In the genomic region with DNA sequence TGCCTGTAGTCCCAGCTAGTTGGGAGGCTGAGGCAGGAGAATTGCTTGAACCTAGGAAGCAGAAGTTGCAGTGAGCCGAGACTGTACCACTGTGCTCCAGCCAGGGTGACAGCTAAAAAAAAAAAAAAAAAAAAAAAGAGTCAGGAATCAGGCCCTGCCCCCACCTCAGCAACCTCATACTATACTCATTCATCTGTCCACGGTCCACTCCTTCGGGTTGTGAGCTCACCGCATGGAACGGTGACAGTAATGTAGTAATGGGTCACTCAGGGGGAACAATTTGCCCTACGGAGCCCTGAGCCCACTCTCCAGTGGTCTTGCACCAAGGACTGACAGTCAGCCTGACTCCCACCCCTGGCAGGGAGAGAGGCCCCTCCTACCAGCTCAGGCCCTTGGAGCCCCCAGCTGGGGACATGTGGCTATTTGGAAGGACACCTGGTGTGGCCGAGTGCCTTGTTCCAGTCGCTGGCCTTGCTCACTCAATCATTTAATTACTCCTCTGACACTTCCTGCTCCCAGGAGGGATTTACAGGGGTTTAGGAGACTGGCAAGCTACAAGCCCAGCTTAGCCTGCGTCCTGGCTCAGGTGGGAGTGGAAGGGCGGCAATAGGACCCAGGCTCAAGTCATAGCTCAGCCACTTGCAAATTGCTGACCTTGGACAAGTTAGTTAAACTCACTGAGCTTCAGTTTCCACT, we compare ENCODE assay signal across 39 cellular contexts. TPM values are rescaled to one million over a fixed set of nuclear protein-coding genes. Genes with fewer than 3 reads are reported as not detected.
A peak's percentile ranks its signal among the peaks of the same experiment; 100 is the strongest.
DNase-seq lines count a peak whose midpoint lies in the region; ATAC-seq, FAIRE-seq and TF ChIP-seq lines count a peak whose summit lies in the region.
"Had no signal": no experiment of that assay in that cellular context is flagged by ENCODE, and none has a peak within 500 bp of the region (broad histone marks: within the 10 kb centered on the region; RNA-seq: fewer than 3 reads in every experiment).

No MANE protein-coding gene starts in this region.

- no peak overlapping the region for H3K27ac Mint-ChIP-seq in glutamatergic neuron (ENCODE audit: unreplicated experiment)
- H3K27ac Mint-ChIP-seq: activated CD8-positive, alpha-beta memory T cell treated with anti-CD3 and anti-CD28 coated beads, Interleukin-2, amount 10 ng/mL, durations not matched to agents 7 days and 5 days; CD4-positive, alpha-beta memory T cell; memory B cell; T-helper 17 cell had no signal

- H3K9me3 Mint-ChIP-seq in glutamatergic neuron (ENCODE audit: unreplicated experiment): peaks cover 6% of the 10 kb centered on the region
- H3K9me3 Mint-ChIP-seq: activated T-cell treated with anti-CD3 and anti-CD28 coated beads, Interleukin-2, amount 50 U/mL, for 4 hours; CD4-positive, alpha-beta memory T cell; memory B cell; neural crest cell had no signal

- H3K9me3 ChIP-seq in HEK293 (ENCODE audit: control insufficient read depth, insufficient read depth, low read depth, low read length) (no peaks in the 10 kb centered on the region), right atrium auricular region (no peaks in the 10 kb centered on the region)
- H3K9me3 ChIP-seq: esophagus squamous epithelium, HAP-1, SK-N-SH, stomach had no signal

- in situ Hi-C loops in ACHN (cut with HindIII; ENCODE audit: low pct_ligation_motif_present, low pct_unique_long_range_greater_than_20kb, low sequenced_read_pairs): no loop called here

- DNase-seq in ACHN (peak; percentile 6), RCC 7860 (ENCODE audit: low spot score) (peak; percentile 5), glutamatergic neuron (peak; percentile 71), SKM-1 treated with dmso at 0.1 percent for 144 hours (lab: John Stamatoyannopoulos, UW; ENCODE audit: unreplicated experiment) (no peak), right atrium auricular region (ENCODE audit: low spot score) (no peak)
- DNase-seq: activated CD4-positive, alpha-beta T cell treated with anti-CD3 and anti-CD28 coated beads, Interleukin-2, amount 50 U/mL, for 4 hours; activated CD8-positive, alpha-beta memory T cell treated with anti-CD3 and anti-CD28 coated beads, Interleukin-2, amount 10 ng/mL, durations not matched to agents 7 days and 5 days; activated naive CD4-positive, alpha-beta T cell treated with Interleukin-2 at 50 U/mL for 16 hours; activated T-cell treated with anti-CD3 and anti-CD28 coated beads, Interleukin-2, amount 50 U/mL, for 4 hours; AML-193; CD4-positive, alpha-beta memory T cell; dermis blood vessel endothelial cell; DMS 273 treated with DMSO at 0.1 percent for 48 hours; esophagus squamous epithelium; foreskin melanocyte; left cardiac atrium; MV-4-11; NCI-H1694 treated with DMSO at 0.1 percent for 48 hours; NCI-H446; NK-92 treated with Interleukin-12 subunit alpha and Interleukin-12 subunit beta, amount 100 ng/mL, for 24 hours; PC-3; SK-N-SH; stimulated activated CD4-positive, alpha-beta T cell treated with anti-CD3 and anti-CD28 coated beads, Interleukin-4, amount 100 ng/mL, for 1 hour; stomach; T-helper 17 cell had no signal

- FAIRE-seq in RCC 7860 (lab: Jason Lieb, UNC): no peak
- FAIRE-seq: A204.1, endometrium, GM12891, HepG2, TTC549 had no signal

- H3K4me1 ChIP-seq in HEK293 (ENCODE audit: control insufficient read depth, insufficient read depth, low read length): no peaks in the 10 kb centered on the region
- no peaks in the 10 kb centered on the region for H3K4me1 ChIP-seq in right atrium auricular region
- H3K4me1 ChIP-seq: esophagus squamous epithelium, stomach had no signal

- H3K4me1 Mint-ChIP-seq in glutamatergic neuron (ENCODE audit: low read depth, unreplicated experiment): peaks cover 36% of the 10 kb centered on the region

- TF ChIP-seq CTCF in HEK293 (tag by site-specific recombination; IDR thresholded peaks at IDR 0.05) (no peak), glutamatergic neuron (IDR thresholded peaks at IDR 0.05; ENCODE audit: partially characterized antibody, unreplicated experiment) (no peak), right atrium auricular region (IDR thresholded peaks at IDR 0.05) (no peak)

- H3K27me3 Mint-ChIP-seq in glutamatergic neuron (ENCODE audit: unreplicated experiment): peaks cover 16% of the 10 kb centered on the region

- CTCF ChIA-PET in HEK293 (lab: Yijun Ruan, JAX): interaction anchor here (0.6 to 2.0 kb wide), 4 partner anchors 19 to 92 kb away, joined by 3 to 5 read pairs (median 4); no protein-coding TSS in a partner anchor

- no peak overlapping the region for H3K4me3 ChIP-seq in HEK293 (ENCODE audit: low read depth, low read length)
- H3K4me3 ChIP-seq in right atrium auricular region: no peak overlapping the region
- H3K4me3 ChIP-seq: esophagus squamous epithelium, HAP-1, stomach had no signal

- H3K27ac ChIP-seq in HEK293 (ENCODE audit: extremely low read depth, low read depth, low read length) (no peak overlapping the region), right atrium auricular region (no peak overlapping the region)
- H3K27ac ChIP-seq: esophagus squamous epithelium, stomach had no signal

- POLR2A ChIA-PET in HEK293 (lab: Yijun Ruan, JAX): interaction anchor here (0.6 to 1.0 kb wide), 2 partner anchors 186 to 1023 kb away, joined by 3 to 8 read pairs; no protein-coding TSS in a partner anchor

- H3K36me3 Mint-ChIP-seq in glutamatergic neuron (ENCODE audit: unreplicated experiment): no peaks in the 10 kb centered on the region
- H3K36me3 Mint-ChIP-seq: activated CD8-positive, alpha-beta memory T cell treated with anti-CD3 and anti-CD28 coated beads, Interleukin-2, amount 10 ng/mL, durations not matched to agents 7 days and 5 days; brain; CD4-positive, alpha-beta memory T cell; memory B cell had no signal

- ATAC-seq in GM18870 (IDR thresholded peaks at IDR 0.05; ENCODE audit: unreplicated experiment): no peak
- ATAC-seq in GM19467 (IDR thresholded peaks at IDR 0.05; ENCODE audit: unreplicated experiment): no peak
- ATAC-seq: activated CD4-positive, CD25-positive, alpha-beta regulatory T cell treated with anti-CD3 and anti-CD28 coated beads, Interleukin-2, amount 50 U/mL, for 24 hours; activated CD8-positive, alpha-beta memory T cell treated with anti-CD3 and anti-CD28 coated beads, Interleukin-2, amount 10 ng/mL, durations not matched to agents 7 days and 5 days; activated T-cell treated with anti-CD3 and anti-CD28 coated beads, Interleukin-2, amount 50 U/mL, for 4 hours; HepG2; left cardiac atrium; PC-3; T-helper 17 cell had no signal

- H3K36me3 ChIP-seq in HEK293 (ENCODE audit: control insufficient read depth in 2 of 2, insufficient read depth in 1 of 2, low read length in 2 of 2): no peaks in the 10 kb centered on the region
- H3K36me3 ChIP-seq in right atrium auricular region: no peaks in the 10 kb centered on the region
- H3K36me3 ChIP-seq: esophagus squamous epithelium, HAP-1, stomach had no signal

- no peaks in the 10 kb centered on the region for H3K27me3 ChIP-seq in right atrium auricular region

- H3K4me3 Mint-ChIP-seq in glutamatergic neuron (ENCODE audit: unreplicated experiment): no peak overlapping the region
- H3K4me3 Mint-ChIP-seq: activated CD8-positive, alpha-beta memory T cell treated with anti-CD3 and anti-CD28 coated beads, Interleukin-2, amount 10 ng/mL, durations not matched to agents 7 days and 5 days; activated T-cell treated with anti-CD3 and anti-CD28 coated beads, Interleukin-2, amount 50 U/mL, for 4 hours; brain; CD4-positive, alpha-beta memory T cell; memory B cell; neural crest cell; T-helper 17 cell had no signal

TF ChIP-seq in HEK293, 187 proteins besides CTCF, POLR2A, EP300 and RAD21 (continues in another document):
- TF ChIP-seq ZNF223 (tag by site-specific recombination; IDR thresholded peaks at IDR 0.05): no peak
- no peak for TF ChIP-seq ZNF555 (tag by site-specific recombination; conservative IDR thresholded peaks at IDR 0.05)
- TF ChIP-seq MYNN (tag by site-specific recombination; IDR thresholded peaks at IDR 0.05; ENCODE audit: borderline replicate concordance): no peak
- no peak for TF ChIP-seq ZNF624 (tag by site-specific recombination; IDR thresholded peaks at IDR 0.05)
- TF ChIP-seq ZNF658 (tag by site-specific recombination; IDR thresholded peaks at IDR 0.05): no peak
- TF ChIP-seq, protein P1, sequence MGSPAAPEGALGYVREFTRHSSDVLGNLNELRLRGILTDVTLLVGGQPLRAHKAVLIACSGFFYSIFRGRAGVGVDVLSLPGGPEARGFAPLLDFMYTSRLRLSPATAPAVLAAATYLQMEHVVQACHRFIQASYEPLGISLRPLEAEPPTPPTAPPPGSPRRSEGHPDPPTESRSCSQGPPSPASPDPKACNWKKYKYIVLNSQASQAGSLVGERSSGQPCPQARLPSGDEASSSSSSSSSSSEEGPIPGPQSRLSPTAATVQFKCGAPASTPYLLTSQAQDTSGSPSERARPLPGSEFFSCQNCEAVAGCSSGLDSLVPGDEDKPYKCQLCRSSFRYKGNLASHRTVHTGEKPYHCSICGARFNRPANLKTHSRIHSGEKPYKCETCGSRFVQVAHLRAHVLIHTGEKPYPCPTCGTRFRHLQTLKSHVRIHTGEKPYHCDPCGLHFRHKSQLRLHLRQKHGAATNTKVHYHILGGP (tag by site-specific recombination; IDR thresholded peaks at IDR 0.05): no peak
- TF ChIP-seq, protein P2, sequence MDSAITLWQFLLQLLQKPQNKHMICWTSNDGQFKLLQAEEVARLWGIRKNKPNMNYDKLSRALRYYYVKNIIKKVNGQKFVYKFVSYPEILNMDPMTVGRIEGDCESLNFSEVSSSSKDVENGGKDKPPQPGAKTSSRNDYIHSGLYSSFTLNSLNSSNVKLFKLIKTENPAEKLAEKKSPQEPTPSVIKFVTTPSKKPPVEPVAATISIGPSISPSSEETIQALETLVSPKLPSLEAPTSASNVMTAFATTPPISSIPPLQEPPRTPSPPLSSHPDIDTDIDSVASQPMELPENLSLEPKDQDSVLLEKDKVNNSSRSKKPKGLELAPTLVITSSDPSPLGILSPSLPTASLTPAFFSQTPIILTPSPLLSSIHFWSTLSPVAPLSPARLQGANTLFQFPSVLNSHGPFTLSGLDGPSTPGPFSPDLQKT (IDR thresholded peaks at IDR 0.05; ENCODE audit: borderline replicate concordance, low read depth, low read length): no peak

RNA-seq across cellular contexts. Expression of gene CACNA2D2, which starts 19.9 kb away (rescaled TPM):
- total RNA-seq in glutamatergic neuron (ENCODE audit: unreplicated experiment): 5.0 TPM
- total RNA-seq in right atrium auricular region: 1 to 10 TPM; 3.7 to 6.2 TPM
- total RNA-seq: dermis blood vessel endothelial cell, HepG2, LHCN-M2 had no signal

RNA-seq across cellular contexts. Expression of gene C3orf18, which starts 44.2 kb away (rescaled TPM):
- total RNA-seq in glutamatergic neuron (ENCODE audit: unreplicated experiment) (13.0 TPM), right atrium auricular region (10 to 100 TPM; 25.6 to 34.8 TPM)

RNA-seq across cellular contexts. Expression of gene HEMK1, which starts 46.0 kb away (rescaled TPM):
- total RNA-seq in glutamatergic neuron (ENCODE audit: unreplicated experiment) (21.1 TPM), right atrium auricular region (1 to 10 TPM; 7.2 to 9.6 TPM)

Comparison
In these comparisons a context has a peak if more than half of its experiments do, and no peak if none do; other contexts are left out.
1. DNase-seq: peak in ACHN (single experiment), RCC 7860 (single experiment) and glutamatergic neuron (single experiment); none in SKM-1 treated with dmso at 0.1 percent for 144 hours (single experiment) and right atrium auricular region (single experiment).